9 cellular contexts compared by ENCODE assay signal in genomic region chr2:66576381-66577330, GRCh38.
DNase-seq lines count a peak whose midpoint lies in the region; ATAC-seq and TF ChIP-seq lines count a peak whose summit lies in the region.
"Had no signal": no experiment of that assay in that cellular context is flagged by ENCODE, and none has a peak within 500 bp of the region (broad histone marks: within the 10 kb centered on the region; RNA-seq: fewer than 3 reads in every experiment).

No MANE protein-coding gene starts in this region.

- intact Hi-C loops in mammary epithelial cell (cut with micrococcal nuclease) (loop anchor here (1.0 to 5.0 kb wide), 5 partner anchors 639 to 1266 kb away; no protein-coding TSS in a partner anchor), testis (cut with DNase I; ENCODE audit: low total_unique reads) (loop anchor here (5.0 kb wide), 1 partner anchor 139 kb away; the partner anchor contains the start of gene MEIS1)

- ATAC-seq in left lobe of liver (peak; percentile 67), GM21825 (IDR thresholded peaks at IDR 0.05; ENCODE audit: unreplicated experiment) (no peak), GM21526 (IDR thresholded peaks at IDR 0.05; ENCODE audit: low FRiP score, unreplicated experiment) (no peak)

- no peaks in the 10 kb centered on the region for H4K20me1 ChIP-seq in mammary epithelial cell (ENCODE audit: insufficient read depth, low read length)

- H3K4me1 ChIP-seq in HUES6 (ENCODE audit: control insufficient read depth, insufficient read depth, low read length) (peaks cover 38% of the 10 kb centered on the region), mammary epithelial cell (ENCODE audit: insufficient read depth, low read length) (peaks cover 23% of the 10 kb centered on the region), testis (peaks cover 8% of the 10 kb centered on the region)

- dilution Hi-C loops in mammary epithelial cell (cut with HindIII; ENCODE audit: low sequenced_read_pairs) = no loop called here

- peak overlapping the region; percentile 85 for H3K4me2 ChIP-seq in mammary epithelial cell (ENCODE audit: insufficient read depth, low read depth, low read length)

- BruUV-seq in mammary epithelial cell (replicated peaks; lab: Mats Ljungman, UMichigan) = no TSS peak

- peak overlapping the region; percentile 77 for H2AFZ ChIP-seq in mammary epithelial cell (ENCODE audit: low read depth, low read length)

- H3K36me3 ChIP-seq in HUES6 (ENCODE audit: control insufficient read depth, insufficient read depth, low read length) (no peaks in the 10 kb centered on the region), mammary epithelial cell (ENCODE audit: insufficient read depth, low read length) (no peaks in the 10 kb centered on the region), testis (ENCODE audit: low read depth, missing control alignments) (no peaks in the 10 kb centered on the region)

- DNase-seq in mammary epithelial cell (peak; percentile 28), left lobe of liver (ENCODE audit: low spot score) (no peak), testis (peak; percentile 43), SIG-M5 (lab: John Stamatoyannopoulos, UW) (no peak), NCI-H2107 treated with DMSO at 0.1 percent for 48 hours (lab: John Stamatoyannopoulos, UW; ENCODE audit: unreplicated experiment) (no peak)
- DNase-seq: GOT3 had no signal

- H3K9me3 ChIP-seq in HUES6 (ENCODE audit: control insufficient read depth, insufficient read depth, low read depth, low read length) = no peaks in the 10 kb centered on the region
- H3K9me3 ChIP-seq in mammary epithelial cell (replicated peaks; ENCODE audit: insufficient read depth, low read length) = no peaks in the 10 kb centered on the region
- no peaks in the 10 kb centered on the region for H3K9me3 ChIP-seq in testis

- WGBS in mammary epithelial cell (ENCODE audit: low coverage, missing lambda C conversion rate) = 9% methylated on average over 33 of the region's 45 CpGs
- WGBS in testis, 2 donors = 8 to 21% methylated on average over 31 to 45 of the region's 45 CpGs

- TF ChIP-seq POLR2A in testis (IDR thresholded peaks at IDR 0.05) = no peak

- TF ChIP-seq CTCF in mammary epithelial cell (conservative IDR thresholded peaks at IDR 0.05 in 1 of 2, IDR thresholded peaks at IDR 0.05 in 1 of 2; ENCODE audit: extremely low read depth in 1 of 2, insufficient read depth in 1 of 2, low read depth in 1 of 2, low read length in 2 of 2) (no peak), testis (IDR thresholded peaks at IDR 0.05) (no peak)

- in situ Hi-C loops in mammary epithelial cell (cut with MboI; ENCODE audit: low sequenced_read_pairs in 2 of 2) = loop anchor here (5.0 to 25.0 kb wide), 2 partner anchors 149 to 736 kb away; no protein-coding TSS in a partner anchor

- H3K9ac ChIP-seq in HUES6 (ENCODE audit: low read length) = peak overlapping the region; percentile 12
- no peak overlapping the region for H3K9ac ChIP-seq in mammary epithelial cell (ENCODE audit: insufficient read depth, low read length)

- peaks cover 64% of the 10 kb centered on the region for H3K27me3 ChIP-seq in HUES6 (ENCODE audit: control insufficient read depth, insufficient read depth, low read length)
- peaks cover 40% of the 10 kb centered on the region for H3K27me3 ChIP-seq in mammary epithelial cell (ENCODE audit: insufficient read depth, low read length)
- no peaks in the 10 kb centered on the region for H3K27me3 ChIP-seq in testis

- H3K27ac ChIP-seq in HUES6 (ENCODE audit: low read depth, low read length) = no peak overlapping the region
- no peak overlapping the region for H3K27ac ChIP-seq in mammary epithelial cell (ENCODE audit: insufficient read depth, low read depth, low read length)
- H3K27ac ChIP-seq in testis = peak overlapping the region; percentile 69 to 70

- H3K79me2 ChIP-seq in mammary epithelial cell (ENCODE audit: insufficient read depth, low read length) = no peaks in the 10 kb centered on the region

- CTCF ChIA-PET in mammary epithelial cell (lab: Charles Lee; ENCODE audit: low non-redundant PET) = interaction anchor here (0.6 kb wide), 1 partner anchor 899 kb away, joined by 4 read pairs; no protein-coding TSS in a partner anchor

- peak overlapping the region; percentile 62 for H3K4me3 ChIP-seq in HUES6 (ENCODE audit: low read depth, low read length)
- peak overlapping the region; percentile 33 to 46 (median 36) for H3K4me3 ChIP-seq in mammary epithelial cell (replicated peaks in 1 of 3; ENCODE audit: insufficient read depth in 1 of 3, low read depth in 2 of 3, low read length in 3 of 3)
- peak overlapping the region; percentile 39 to 63 for H3K4me3 ChIP-seq in testis

Comparison
In these comparisons a context has a peak if more than half of its experiments do, and no peak if none do; other contexts are left out.
1. H3K27ac ChIP-seq: peak in testis (2 of 2); none in HUES6 (single experiment) and mammary epithelial cell (single experiment).
2. DNase-seq: peak in mammary epithelial cell (single experiment) and testis (single experiment); none in left lobe of liver (single experiment), SIG-M5 (single experiment) and NCI-H2107 treated with DMSO at 0.1 percent for 48 hours (single experiment).
3. Peak in every context shown above with its lines, with median percentiles within 50 percentile points of each other: H3K4me3 ChIP-seq.